ENCODE assay signal across 24 cellular contexts in genomic region chr2:157176602-157177001, GRCh38.
DNase-seq lines count a peak whose midpoint lies in the region; ATAC-seq, FAIRE-seq and TF ChIP-seq lines count a peak whose summit lies in the region.
"Had no signal": no experiment of that assay in that cellular context is flagged by ENCODE, and none has a peak within 500 bp of the region (broad histone marks: within the 10 kb centered on the region; RNA-seq: fewer than 3 reads in every experiment).

No MANE protein-coding gene starts in this region.

- H3K4me3 ChIP-seq in HepG2 (replicated peaks in 1 of 3; ENCODE audit: insufficient read depth in 1 of 3, low read depth in 2 of 3, low read length in 3 of 3) (no peak overlapping the region), right lobe of liver (no peak overlapping the region), K562 (no peak overlapping the region)
- H3K4me3 ChIP-seq: GM23338 had no signal

- H3K27ac ChIP-seq in HepG2 (ENCODE audit: extremely low read length, insufficient read depth, low read length) (no peak overlapping the region), right lobe of liver (no peak overlapping the region), K562 (ENCODE audit: extremely low read depth, low read depth, low read length) (no peak overlapping the region)

- no peaks in the 10 kb centered on the region for H3K9me1 ChIP-seq in K562 (ENCODE audit: control insufficient read depth, insufficient read depth, low read length)

- no peak overlapping the region for H2AFZ ChIP-seq in HepG2 (ENCODE audit: low read length)
- no peak overlapping the region for H2AFZ ChIP-seq in K562 (ENCODE audit: low read depth, low read length)

- WGBS in HepG2 (ENCODE audit: low lambda C conversion rate): 0% methylated on average over 3 of the region's 3 CpGs
- WGBS in right lobe of liver (ENCODE audit: insufficient coverage, low coverage, low lambda C conversion rate, missing lambda C conversion rate): 38% methylated on average over 3 of the region's 3 CpGs
- WGBS in K562 (ENCODE audit: insufficient coverage, low coverage, missing lambda C conversion rate): 32% methylated on average over 3 of the region's 3 CpGs

- H3K4me1 Mint-ChIP-seq in activated T-cell treated with anti-CD3 and anti-CD28 coated beads, Interleukin-2, amount 50 U/mL, for 72 hours (ENCODE audit: low read depth): no peaks in the 10 kb centered on the region
- H3K4me1 Mint-ChIP-seq: CD4-positive, CD25-positive, alpha-beta regulatory T cell; CD8-positive, alpha-beta memory T cell; GM23338 had no signal

- intact Hi-C loops in HepG2 (cut with micrococcal nuclease; ENCODE audit: unreplicated experiment): no loop called here
- intact Hi-C loops in right lobe of liver (cut with DNase I): no loop called here
- intact Hi-C loops in K562 (cut with micrococcal nuclease): no loop called here

- H3K4me2 ChIP-seq in HepG2 (ENCODE audit: low read depth, low read length) (no peak overlapping the region), K562 (ENCODE audit: insufficient read depth, low read length) (no peak overlapping the region)
- H3K4me2 ChIP-seq: GM23338 had no signal

- H3K4me3 Mint-ChIP-seq in activated T-cell treated with anti-CD3 and anti-CD28 coated beads, Interleukin-2, amount 50 U/mL, for 72 hours: no peak overlapping the region
- H3K4me3 Mint-ChIP-seq: CD4-positive, CD25-positive, alpha-beta regulatory T cell; CD8-positive, alpha-beta memory T cell; GM23338 had no signal

- H3K27me3 ChIP-seq in HepG2 (ENCODE audit: control insufficient read depth in 1 of 2, insufficient read depth in 2 of 2, low read length in 2 of 2) (no peaks in the 10 kb centered on the region), right lobe of liver (no peaks in the 10 kb centered on the region), K562 (ENCODE audit: control insufficient read depth in 2 of 2, insufficient read depth in 2 of 2, low read length in 2 of 2) (no peaks in the 10 kb centered on the region)
- H3K27me3 ChIP-seq: BE2C had no signal

- peaks cover 0 to 2% of the 10 kb centered on the region in 2 donors for H3K9me3 Mint-ChIP-seq in activated T-cell treated with anti-CD3 and anti-CD28 coated beads, Interleukin-2, amount 50 U/mL, for 72 hours
- H3K9me3 Mint-ChIP-seq: CD4-positive, CD25-positive, alpha-beta regulatory T cell; CD8-positive, alpha-beta memory T cell; GM23338 had no signal

- ATAC-seq in HepG2 (no peak), right lobe of liver (no peak), K562 (no peak), GM19035 (IDR thresholded peaks at IDR 0.05; ENCODE audit: unreplicated experiment) (no peak)
- no peak for ATAC-seq in activated T-cell treated with anti-CD3 and anti-CD28 coated beads, Interleukin-2, amount 50 U/mL, for 72 hours (replicated peaks in 1 of 2)
- ATAC-seq: GM23338 had no signal

- H3K9me3 ChIP-seq in HepG2 (ENCODE audit: low read length) (no peaks in the 10 kb centered on the region), right lobe of liver (no peaks in the 10 kb centered on the region), K562 (replicated peaks; ENCODE audit: control insufficient read depth, insufficient read depth, low read depth, low read length) (no peaks in the 10 kb centered on the region)
- H3K9me3 ChIP-seq: BE2C had no signal

- no peak overlapping the region for H3K27ac Mint-ChIP-seq in activated T-cell treated with anti-CD3 and anti-CD28 coated beads, Interleukin-2, amount 50 U/mL, for 72 hours
- H3K27ac Mint-ChIP-seq: CD4-positive, CD25-positive, alpha-beta regulatory T cell; CD8-positive, alpha-beta memory T cell; GM23338 had no signal

- TF ChIP-seq RAD21 in HepG2 (CRISPR knock-in tag; IDR thresholded peaks at IDR 0.05): no peak
- no peak for TF ChIP-seq RAD21 in K562 (CRISPR knock-in tag; conservative IDR thresholded peaks at IDR 0.05 in 1 of 2, IDR thresholded peaks at IDR 0.05 in 1 of 2)

- no peaks in the 10 kb centered on the region for H4K20me1 ChIP-seq in HepG2 (ENCODE audit: insufficient read depth, low read length)
- H4K20me1 ChIP-seq in K562 (replicated peaks; ENCODE audit: control insufficient read depth, insufficient read depth, low read length): no peaks in the 10 kb centered on the region

- in situ Hi-C loops in HepG2 (cut with HindIII; ENCODE audit: extremely low pct_ligation_motif_present, low pct_unique_long_range_greater_than_20kb): loop anchor here (25.0 kb wide), 1 partner anchor 839 kb away; the partner anchor contains the start of gene NR4A2
- in situ Hi-C loops in K562 (cut with MboI): no loop called here

- peaks cover 19% of the 10 kb centered on the region for H3K27me3 Mint-ChIP-seq in activated T-cell treated with anti-CD3 and anti-CD28 coated beads, Interleukin-2, amount 50 U/mL, for 72 hours (ENCODE audit: low read depth)

- H3K36me3 Mint-ChIP-seq in activated T-cell treated with anti-CD3 and anti-CD28 coated beads, Interleukin-2, amount 50 U/mL, for 72 hours (ENCODE audit: insufficient read depth in 2 of 2): no peaks in the 10 kb centered on the region
- H3K36me3 Mint-ChIP-seq: CD4-positive, CD25-positive, alpha-beta regulatory T cell; CD8-positive, alpha-beta memory T cell had no signal

- no peak for TF ChIP-seq EP300 in HepG2 (IDR thresholded peaks at IDR 0.05; ENCODE audit: low read depth in 2 of 2, low read length in 2 of 2)
- TF ChIP-seq EP300 in HepG2 (CRISPR knock-in tag; IDR thresholded peaks at IDR 0.05; ENCODE audit: borderline replicate concordance): no peak
- TF ChIP-seq EP300 in K562 (IDR thresholded peaks at IDR 0.05; ENCODE audit: low read length): no peak

- TF ChIP-seq POLR2A in HepG2 (IDR thresholded peaks at IDR 0.05; ENCODE audit: insufficient read depth in 1 of 2, low read depth in 2 of 2, low read length in 2 of 2) (no peak), right lobe of liver (IDR thresholded peaks at IDR 0.05) (no peak), K562 (conservative IDR thresholded peaks at IDR 0.05) (no peak)

- FAIRE-seq in HepG2 (lab: Jason Lieb, UNC): no peak
- no peak for FAIRE-seq in K562 (lab: Jason Lieb, UNC)
- FAIRE-seq: G401.6, GM12891, H54 had no signal

- CTCF ChIA-PET in HepG2 (lab: Yijun Ruan, JAX; ENCODE audit: low intra/inter-chr PET ratio, low total read pairs): no interaction called here
- CTCF ChIA-PET in K562 (lab: Yijun Ruan, JAX; ENCODE audit: low intra/inter-chr PET ratio): no interaction called here

- no peaks in the 10 kb centered on the region for H3K4me1 ChIP-seq in HepG2 (ENCODE audit: insufficient read depth, low read length)
- H3K4me1 ChIP-seq in right lobe of liver: no peaks in the 10 kb centered on the region
- H3K4me1 ChIP-seq in K562 (replicated peaks in 1 of 2; ENCODE audit: control insufficient read depth in 2 of 2, insufficient read depth in 2 of 2, low read length in 2 of 2): peaks cover 3 to 6% of the 10 kb centered on the region in 2 experiments; a peak in 4 of 5 replicates
- H3K4me1 ChIP-seq: BE2C had no signal

- no peak for DNase-seq in HepG2 (ENCODE audit: low spot score)
- DNase-seq in right lobe of liver: no peak
- peak; percentile 14 for DNase-seq in M059J (ENCODE audit: low read depth)
- no peak for DNase-seq in K562 (ENCODE audit: extremely low read depth in 1 of 4, low spot score in 3 of 4)
- no peak for DNase-seq in activated T-cell treated with anti-CD3 and anti-CD28 coated beads, Interleukin-2, amount 50 U/mL, for 72 hours
- DNase-seq in GM19240 (ENCODE audit: insufficient read length, low spot score): no peak
- DNase-seq: 8988T; ACHN; BE2C; C1 segment of cervical spinal cord; CD4-positive, CD25-positive, alpha-beta regulatory T cell; CD8-positive, alpha-beta memory T cell; COR-L47; DMS 273 treated with DMSO at 0.1 percent for 48 hours; DMS53; DND-41; EL; HCEC 1CT; KBM-7 had no signal

- POLR2A ChIA-PET in HepG2 (lab: Yijun Ruan, JAX) (no interaction called here), K562 (lab: Yijun Ruan, JAX) (no interaction called here)

- H3K9ac ChIP-seq in HepG2 (ENCODE audit: insufficient read depth, low read depth, low read length) (no peak overlapping the region), K562 (ENCODE audit: insufficient read depth in 1 of 2, low read depth in 2 of 2, low read length in 2 of 2) (no peak overlapping the region)

- no TSS peak for BruUV-seq in HepG2 (replicated peaks; lab: Mats Ljungman, UMichigan)
- BruUV-seq in K562 (replicated peaks; lab: Mats Ljungman, UMichigan): no TSS peak

- H3K36me3 ChIP-seq in HepG2 (replicated peaks in 1 of 2; ENCODE audit: control insufficient read depth in 1 of 2, insufficient read depth in 2 of 2, low read length in 2 of 2) (no peaks in the 10 kb centered on the region), right lobe of liver (no peaks in the 10 kb centered on the region), K562 (ENCODE audit: control insufficient read depth, insufficient read depth, low read length) (no peaks in the 10 kb centered on the region)
- H3K36me3 ChIP-seq: BE2C had no signal

- TF ChIP-seq CTCF in HepG2 (CRISPR knock-in tag; IDR thresholded peaks at IDR 0.05) (no peak), right lobe of liver (IDR thresholded peaks at IDR 0.05) (no peak), K562 (IDR thresholded peaks at IDR 0.05 in 2 of 3, conservative IDR thresholded peaks at IDR 0.05 in 1 of 3; ENCODE audit: insufficient read depth in 2 of 3, low read depth in 1 of 3, low read length in 3 of 3) (no peak)

- no peaks in the 10 kb centered on the region for H3K79me2 ChIP-seq in HepG2 (ENCODE audit: insufficient read depth, low read length)
- H3K79me2 ChIP-seq in K562 (ENCODE audit: control insufficient read depth, insufficient read depth, low read length): no peaks in the 10 kb centered on the region

TF ChIP-seq in HepG2, 621 proteins besides CTCF, POLR2A, EP300 and RAD21 (continues in another document):
- TF ChIP-seq ONECUT2 (CRISPR knock-in tag; IDR thresholded peaks at IDR 0.05): no peak
- TF ChIP-seq ZNF431 (CRISPR knock-in tag; IDR thresholded peaks at IDR 0.05; ENCODE audit: borderline replicate concordance, low read depth): 0 out of 2 replicates have a peak, but pooled peaks have one; percentile 65

TF ChIP-seq in K562, 482 proteins besides CTCF, POLR2A, EP300 and RAD21 (continues in another document):
- TF ChIP-seq MYBL2 (IDR thresholded peaks at IDR 0.05; ENCODE audit: low read depth) (no peak), MYBL2 (CRISPR knock-in tag; IDR thresholded peaks at IDR 0.05; ENCODE audit: borderline replicate concordance) (no peak), YY1 (IDR thresholded peaks at IDR 0.05; ENCODE audit: borderline replicate concordance in 1 of 3, control insufficient read depth in 1 of 3, extremely low read depth in 1 of 3, insufficient read depth in 3 of 3, insufficient read length in 1 of 3, insufficient replicate concordance in 2 of 3, low read depth in 1 of 3, low read length in 2 of 3) (peak in 1 of 3 experiments; percentile 28), KLF10 (CRISPR knock-in tag; IDR thresholded peaks at IDR 0.05) (no peak)

Comparison
In these comparisons a context has a peak if more than half of its experiments do, and no peak if none do; other contexts are left out.
1. Of the 241 proteins assayed by ChIP-seq in both HepG2 and K562: peak only in HepG2: none; only in K562: CBX5 and TRIM24; in both: ZNF431; in neither: 237; mixed calls (peak in some experiments, not most) for 1.